ENCODE assay signal across 10 cellular contexts in the genomic region with DNA sequence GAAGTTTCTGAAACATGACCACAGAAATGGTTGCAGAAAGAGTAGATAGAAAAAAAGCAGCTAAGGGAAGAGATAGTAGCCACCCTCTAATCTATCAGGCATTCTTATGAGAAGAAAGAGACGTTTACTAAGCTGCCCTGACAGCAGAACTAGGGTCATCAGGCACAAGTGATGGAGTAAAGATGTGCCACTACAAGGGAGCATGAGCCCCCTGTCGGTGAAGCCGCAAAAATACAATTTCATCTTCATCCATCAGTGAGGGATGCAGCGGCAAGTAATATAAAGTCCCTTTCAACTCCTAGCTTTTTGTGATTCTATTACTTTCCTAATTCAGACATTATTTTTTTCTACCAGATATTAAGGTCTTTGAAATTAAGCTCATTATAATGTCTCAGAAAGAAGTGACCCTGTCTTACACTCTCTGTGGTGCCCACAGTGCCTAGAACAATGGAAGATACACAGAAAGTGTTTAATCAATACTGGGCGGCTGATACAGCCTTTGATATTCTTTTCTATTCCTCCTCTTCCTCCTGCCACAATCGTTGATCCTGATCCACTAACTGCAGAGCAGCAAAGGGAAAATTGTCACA.
DNase-seq lines count a peak whose midpoint lies in the region; FAIRE-seq and TF ChIP-seq lines count a peak whose summit lies in the region.
"Had no signal": no experiment of that assay in that cellular context is flagged by ENCODE, and none has a peak within 500 bp of the region (broad histone marks: within the 10 kb centered on the region; RNA-seq: fewer than 3 reads in every experiment).

No MANE protein-coding gene starts in this region.

- H3F3A ChIP-seq in GM23248 (ENCODE audit: insufficient read depth) = no peaks in the 10 kb centered on the region

- H3K79me2 ChIP-seq in GM23248 (ENCODE audit: insufficient read depth) = no peaks in the 10 kb centered on the region

- 34 to 48% methylated on average over 6 of the region's 6 CpGs for WGBS in GM23248 (ENCODE audit: low coverage in 1 of 2, low lambda C conversion rate in 2 of 2, missing lambda C conversion rate in 2 of 2), 2 experiments

- intact Hi-C loops in kidney (cut with DNase I) = no loop called here
- intact Hi-C loops in colonic mucosa (cut with DNase I) = no loop called here

- H3K36me3 ChIP-seq in BJ (ENCODE audit: control insufficient read depth, insufficient read depth, low read length) = no peaks in the 10 kb centered on the region
- no peaks in the 10 kb centered on the region for H3K36me3 ChIP-seq in GM23248 (ENCODE audit: low read depth)
- H3K36me3 ChIP-seq in kidney (ENCODE audit: control insufficient read depth in 1 of 2, insufficient read depth in 2 of 2, low read length in 2 of 2) = no peaks in the 10 kb centered on the region
- H3K36me3 ChIP-seq in colonic mucosa = no peaks in the 10 kb centered on the region

- no peak overlapping the region for H3K4me3 ChIP-seq in BJ (ENCODE audit: low read depth, low read length)
- no peak overlapping the region for H3K4me3 ChIP-seq in GM23248
- H3K4me3 ChIP-seq in kidney (ENCODE audit: low read length in 2 of 2) = no peak overlapping the region
- H3K4me3 ChIP-seq in colonic mucosa = no peak overlapping the region

- no peak overlapping the region for H3K4me2 ChIP-seq in GM23248 (ENCODE audit: unreplicated experiment)

- H3K9me2 ChIP-seq in GM23248 (ENCODE audit: insufficient read depth) = no peaks in the 10 kb centered on the region

- no peak overlapping the region for H3K9ac ChIP-seq in GM23248
- H3K9ac ChIP-seq in kidney (ENCODE audit: low read length in 2 of 2) = no peak overlapping the region
- no peak overlapping the region for H3K9ac ChIP-seq in colonic mucosa (ENCODE audit: low read depth in 2 of 2, low read length in 2 of 2)

- in situ Hi-C loops in GM23248 (cut with MboI) = no loop called here

- POLR2A ChIA-PET in BJ (lab: Charles Lee) = no interaction called here

- TF ChIP-seq CTCF in BJ (IDR thresholded peaks at IDR 0.05; ENCODE audit: insufficient read depth, low read depth, low read length) = peak; percentile 13; the same call in 1 of the 2 replicates
- peak; percentile 38 for TF ChIP-seq CTCF in kidney (IDR thresholded peaks at IDR 0.05; ENCODE audit: borderline replicate concordance, extremely low read depth, insufficient read depth)
- TF ChIP-seq CTCF in colonic mucosa (IDR thresholded peaks at IDR 0.05) = no peak

- no peak for FAIRE-seq in kidney (lab: Jason Lieb, UNC)

- no peak overlapping the region for H2AFZ ChIP-seq in GM23248

- no peaks in the 10 kb centered on the region for H4K20me1 ChIP-seq in GM23248 (ENCODE audit: insufficient read depth)

- CTCF ChIA-PET in BJ (lab: Yijun Ruan, JAX) = interaction anchor here (0.6 kb wide), 1 partner anchor 131 kb away, joined by 4 read pairs; no protein-coding TSS in a partner anchor

- DNase-seq in BJ (ENCODE audit: low read depth) (no peak), GM23248 (peak; percentile 18), SKM-1 (lab: John Stamatoyannopoulos, UW; ENCODE audit: unreplicated experiment) (peak; percentile 26), kidney (no peak), KG1 (lab: John Stamatoyannopoulos, UW) (no peak), DMS114 treated with DMSO at 0.1 percent for 48 hours (lab: John Stamatoyannopoulos, UW; ENCODE audit: unreplicated experiment) (no peak), DMS79 (lab: John Stamatoyannopoulos, UW) (no peak), colonic mucosa (no peak)
- DNase-seq: activated T-cell treated with anti-CD3 and anti-CD28 coated beads, Interleukin-2, amount 50 U/mL, for 4 hours; naive B cell had no signal

- H3K27me3 ChIP-seq in BJ (ENCODE audit: control insufficient read depth, insufficient read depth, low read length) = no peaks in the 10 kb centered on the region
- H3K27me3 ChIP-seq in GM23248 (replicated peaks; ENCODE audit: insufficient read depth) = no peaks in the 10 kb centered on the region
- H3K27me3 ChIP-seq in colonic mucosa = no peaks in the 10 kb centered on the region

- H3K9me3 ChIP-seq in GM23248 (ENCODE audit: low read depth) = no peaks in the 10 kb centered on the region
- H3K9me3 ChIP-seq in kidney (ENCODE audit: control insufficient read depth in 1 of 2, low read length in 2 of 2) = no peaks in the 10 kb centered on the region
- H3K9me3 ChIP-seq in colonic mucosa = no peaks in the 10 kb centered on the region

- H3K4me1 ChIP-seq in GM23248 (ENCODE audit: insufficient read depth) (peaks cover 10% of the 10 kb centered on the region), kidney (ENCODE audit: control insufficient read depth in 1 of 2, insufficient read depth in 1 of 2, low read depth in 1 of 2, low read length in 2 of 2) (no peaks in the 10 kb centered on the region), colonic mucosa (no peaks in the 10 kb centered on the region)

- no peak overlapping the region for H3K27ac ChIP-seq in GM23248
- no peak overlapping the region for H3K27ac ChIP-seq in kidney (ENCODE audit: low read depth in 2 of 2, low read length in 2 of 2)
- no peak overlapping the region for H3K27ac ChIP-seq in colonic mucosa

Comparison
In these comparisons a context has a peak if more than half of its experiments do, and no peak if none do; other contexts are left out.
1. DNase-seq: peak in GM23248 (single experiment) and SKM-1 (single experiment); none in BJ (single experiment), kidney (single experiment), KG1 (single experiment), DMS114 treated with DMSO at 0.1 percent for 48 hours (single experiment), DMS79 (single experiment) and colonic mucosa (single experiment).